ENCODE assay signal across 9 cellular contexts in genomic region chr4:174423257-174423944, GRCh38.
DNase-seq lines count a peak whose midpoint lies in the region; ATAC-seq and TF ChIP-seq lines count a peak whose summit lies in the region.
"Had no signal": no experiment of that assay in that cellular context is flagged by ENCODE, and none has a peak within 500 bp of the region (broad histone marks: within the 10 kb centered on the region; RNA-seq: fewer than 3 reads in every experiment).

No MANE protein-coding gene starts in this region.

- no peak overlapping the region for H3K27ac ChIP-seq in effector memory CD4-positive, alpha-beta T cell (ENCODE audit: insufficient read depth, low read length, poor library complexity, severe bottlenecking)
- H3K27ac ChIP-seq: Peyer's patch had no signal

- TF ChIP-seq CTCF in omental fat pad (IDR thresholded peaks at IDR 0.05): no peak

- H3K36me3 ChIP-seq in effector memory CD4-positive, alpha-beta T cell (ENCODE audit: control insufficient read depth, insufficient read depth, low read length): no peaks in the 10 kb centered on the region
- H3K36me3 ChIP-seq: Peyer's patch had no signal

- DNase-seq in GF-D8 (lab: John Stamatoyannopoulos, UW) (peak; percentile 75), HCEC 1CT (peak; percentile 72), NCI-H460 (ENCODE audit: extremely low read depth, low read depth) (peak; percentile 81), cerebellar cortex (ENCODE audit: low spot score) (peak; percentile 1), omental fat pad (ENCODE audit: low spot score) (no peak), hippocampal formation (lab: John Stamatoyannopoulos, UW) (no peak), NCI-H146 (lab: John Stamatoyannopoulos, UW) (no peak)
- DNase-seq in effector memory CD4-positive, alpha-beta T cell: no peak

- H3K9me3 ChIP-seq in effector memory CD4-positive, alpha-beta T cell (ENCODE audit: control insufficient read depth, low read length): no peaks in the 10 kb centered on the region
- H3K9me3 ChIP-seq: Peyer's patch had no signal

- H3K27me3 ChIP-seq in effector memory CD4-positive, alpha-beta T cell (replicated peaks; ENCODE audit: control insufficient read depth, insufficient read depth, low read length, poor library complexity, severe bottlenecking): no peaks in the 10 kb centered on the region
- H3K27me3 ChIP-seq: Peyer's patch had no signal

- no peaks in the 10 kb centered on the region for H3K4me1 ChIP-seq in effector memory CD4-positive, alpha-beta T cell (ENCODE audit: control insufficient read depth, insufficient read depth, low read length, poor library complexity, severe bottlenecking)

- no peak overlapping the region for H3K4me3 ChIP-seq in effector memory CD4-positive, alpha-beta T cell (ENCODE audit: insufficient read depth, low read depth, low read length, poor library complexity, severe bottlenecking)
- H3K4me3 ChIP-seq: Peyer's patch had no signal

- ATAC-seq in omental fat pad (ENCODE audit: low FRiP score): peak; percentile 85

Comparison
In these comparisons a context has a peak if more than half of its experiments do, and no peak if none do; other contexts are left out.
1. DNase-seq: peak in GF-D8 (single experiment), HCEC 1CT (single experiment), NCI-H460 (single experiment) and cerebellar cortex (single experiment); none in omental fat pad (single experiment), hippocampal formation (0 of 2), NCI-H146 (single experiment) and effector memory CD4-positive, alpha-beta T cell (0 of 3).